Comparison of ENCODE assay signal across 8 cellular contexts in the genomic region with DNA sequence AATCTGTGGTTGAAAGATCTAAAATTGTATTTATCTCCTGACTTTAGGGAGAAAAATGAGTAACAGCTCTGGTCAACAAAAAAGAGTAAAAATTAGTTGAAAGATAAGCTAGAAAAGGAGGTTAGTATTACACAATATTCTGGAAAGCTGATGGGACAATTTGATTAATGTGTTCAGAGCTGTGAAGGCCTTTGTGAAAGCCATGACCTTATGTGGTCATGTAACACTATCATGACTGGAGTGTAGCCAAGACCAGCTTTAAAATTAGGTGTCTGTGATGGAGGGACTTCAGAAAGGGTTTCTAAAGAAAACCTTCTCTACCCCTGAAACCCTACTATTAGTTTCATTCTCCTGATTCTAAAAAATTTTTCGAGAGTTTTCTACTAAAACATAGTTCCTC.
DNase-seq lines count a peak whose midpoint lies in the region; ATAC-seq, FAIRE-seq and TF ChIP-seq lines count a peak whose summit lies in the region.
"Had no signal": no experiment of that assay in that cellular context is flagged by ENCODE, and none has a peak within 500 bp of the region (broad histone marks: within the 10 kb centered on the region; RNA-seq: fewer than 3 reads in every experiment).

No MANE protein-coding gene starts in this region.

- BruUV-seq in HepG2 (replicated peaks; lab: Mats Ljungman, UMichigan), result no TSS peak

- POLR2A ChIA-PET in HepG2 (lab: Yijun Ruan, JAX), result no interaction called here

- no peak overlapping the region for H3K4me2 ChIP-seq in HepG2 (ENCODE audit: low read depth, low read length)

- H3K27me3 ChIP-seq in HepG2 (ENCODE audit: control insufficient read depth in 1 of 2, insufficient read depth in 2 of 2, low read length in 2 of 2) (no peaks in the 10 kb centered on the region), stomach (no peaks in the 10 kb centered on the region)

- CTCF ChIA-PET in HepG2 (lab: Yijun Ruan, JAX; ENCODE audit: low intra/inter-chr PET ratio, low total read pairs), result no interaction called here

- H3K27ac ChIP-seq in HepG2 (ENCODE audit: extremely low read length, insufficient read depth, low read length), result no peak overlapping the region
- H3K27ac ChIP-seq in stomach, result no peak overlapping the region

- H3K9me3 ChIP-seq in HepG2 (ENCODE audit: low read length), result no peaks in the 10 kb centered on the region
- no peaks in the 10 kb centered on the region for H3K9me3 ChIP-seq in stomach

- WGBS in HepG2 (ENCODE audit: low lambda C conversion rate), result 0% methylated on average over 1 of the region's 1 CpG
- WGBS in stomach, 5 donors, result 69 to 92% (median 85%) methylated on average over 1 of the region's 1 CpG

- intact Hi-C loops in HepG2 (cut with micrococcal nuclease; ENCODE audit: unreplicated experiment) (no loop called here), stomach (cut with DNase I; ENCODE audit: low total_unique reads) (no loop called here)

- no peak for TF ChIP-seq RAD21 in Ishikawa (IDR thresholded peaks at IDR 0.05; ENCODE audit: low read depth)
- TF ChIP-seq RAD21 in HepG2 (CRISPR knock-in tag; IDR thresholded peaks at IDR 0.05), result no peak

- FAIRE-seq in HepG2 (lab: Jason Lieb, UNC), result no peak

- H3K4me1 ChIP-seq in HepG2 (ENCODE audit: insufficient read depth, low read length) (no peaks in the 10 kb centered on the region), stomach (peaks cover 0 to 6% (median 0%) of the 10 kb centered on the region in 4 donors)

- TF ChIP-seq EP300 in Ishikawa (IDR thresholded peaks at IDR 0.05; ENCODE audit: borderline replicate concordance) (no peak), HepG2 (IDR thresholded peaks at IDR 0.05; ENCODE audit: low read depth in 2 of 2, low read length in 2 of 2) (no peak), HepG2 (CRISPR knock-in tag; IDR thresholded peaks at IDR 0.05; ENCODE audit: borderline replicate concordance) (no peak), stomach (IDR thresholded peaks at IDR 0.05) (no peak)

- in situ Hi-C loops in HepG2 (cut with HindIII; ENCODE audit: extremely low pct_ligation_motif_present, low pct_unique_long_range_greater_than_20kb), result no loop called here

- ATAC-seq in GM19035 (IDR thresholded peaks at IDR 0.05; ENCODE audit: unreplicated experiment), result peak; percentile 84
- ATAC-seq in HG02571 (IDR thresholded peaks at IDR 0.05; ENCODE audit: unreplicated experiment), result peak; percentile 85
- ATAC-seq in HepG2, result no peak

- TF ChIP-seq CTCF in HepG2 (CRISPR knock-in tag; IDR thresholded peaks at IDR 0.05) (no peak), stomach (IDR thresholded peaks at IDR 0.05) (no peak)

- no peaks in the 10 kb centered on the region for H3K36me3 ChIP-seq in HepG2 (replicated peaks in 1 of 2; ENCODE audit: control insufficient read depth in 1 of 2, insufficient read depth in 2 of 2, low read length in 2 of 2)
- H3K36me3 ChIP-seq in stomach, result no peaks in the 10 kb centered on the region

- no peak overlapping the region for H3K9ac ChIP-seq in HepG2 (ENCODE audit: insufficient read depth, low read depth, low read length)

- DNase-seq in HepG2 (ENCODE audit: low spot score) (no peak), NCI-H1417 treated with DMSO at 0.1 percent for 48 hours (lab: John Stamatoyannopoulos, UW) (no peak), stomach (no peak), Kasumi-1 (lab: John Stamatoyannopoulos, UW) (no peak)
- DNase-seq: H7 had no signal

- TF ChIP-seq POLR2A in HepG2 (IDR thresholded peaks at IDR 0.05; ENCODE audit: insufficient read depth in 1 of 2, low read depth in 2 of 2, low read length in 2 of 2) (no peak), stomach (IDR thresholded peaks at IDR 0.05) (no peak)

- H2AFZ ChIP-seq in HepG2 (ENCODE audit: low read length), result no peak overlapping the region

- no peaks in the 10 kb centered on the region for H4K20me1 ChIP-seq in HepG2 (ENCODE audit: insufficient read depth, low read length)

- H3K4me3 ChIP-seq in HepG2 (replicated peaks in 1 of 3; ENCODE audit: insufficient read depth in 1 of 3, low read depth in 2 of 3, low read length in 3 of 3) (no peak overlapping the region), stomach (no peak overlapping the region)

- H3K79me2 ChIP-seq in HepG2 (ENCODE audit: insufficient read depth, low read length), result no peaks in the 10 kb centered on the region

TF ChIP-seq in Ishikawa, 13 proteins besides CTCF, POLR2A, EP300 and RAD21:
- TF ChIP-seq TEAD4 (IDR thresholded peaks at IDR 0.05) (no peak), FOXM1 (IDR thresholded peaks at IDR 0.05; ENCODE audit: borderline replicate concordance, low read depth) (no peak), CEBPB (IDR thresholded peaks at IDR 0.05) (peak; percentile 82), TAF1 (IDR thresholded peaks at IDR 0.05; ENCODE audit: low read depth) (no peak)
- TF ChIP-seq, protein P1, sequence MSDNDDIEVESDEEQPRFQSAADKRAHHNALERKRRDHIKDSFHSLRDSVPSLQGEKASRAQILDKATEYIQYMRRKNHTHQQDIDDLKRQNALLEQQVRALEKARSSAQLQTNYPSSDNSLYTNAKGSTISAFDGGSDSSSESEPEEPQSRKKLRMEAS (IDR thresholded peaks at IDR 0.05), result no peak

TF ChIP-seq in HepG2, 621 proteins besides CTCF, POLR2A, EP300 and RAD21:
- TF ChIP-seq CEBPB (IDR thresholded peaks at IDR 0.05; ENCODE audit: borderline replicate concordance, low read depth, low read length) (peak; percentile 38; the same call in 1 of the 2 replicates), SYNCRIP (IDR thresholded peaks at IDR 0.05; ENCODE audit: insufficient read depth, low read depth, low read length) (no peak), ZNF883 (CRISPR knock-in tag; IDR thresholded peaks at IDR 0.05; ENCODE audit: not compliant biosample characterization) (no peak), TBL1XR1 (IDR thresholded peaks at IDR 0.05; ENCODE audit: borderline replicate concordance, low read length, partially characterized antibody) (no peak), MEF2D (CRISPR knock-in tag; IDR thresholded peaks at IDR 0.05) (no peak), GATA4 (IDR thresholded peaks at IDR 0.05; ENCODE audit: borderline replicate concordance, low read depth) (no peak)
- TF ChIP-seq, protein P2, sequence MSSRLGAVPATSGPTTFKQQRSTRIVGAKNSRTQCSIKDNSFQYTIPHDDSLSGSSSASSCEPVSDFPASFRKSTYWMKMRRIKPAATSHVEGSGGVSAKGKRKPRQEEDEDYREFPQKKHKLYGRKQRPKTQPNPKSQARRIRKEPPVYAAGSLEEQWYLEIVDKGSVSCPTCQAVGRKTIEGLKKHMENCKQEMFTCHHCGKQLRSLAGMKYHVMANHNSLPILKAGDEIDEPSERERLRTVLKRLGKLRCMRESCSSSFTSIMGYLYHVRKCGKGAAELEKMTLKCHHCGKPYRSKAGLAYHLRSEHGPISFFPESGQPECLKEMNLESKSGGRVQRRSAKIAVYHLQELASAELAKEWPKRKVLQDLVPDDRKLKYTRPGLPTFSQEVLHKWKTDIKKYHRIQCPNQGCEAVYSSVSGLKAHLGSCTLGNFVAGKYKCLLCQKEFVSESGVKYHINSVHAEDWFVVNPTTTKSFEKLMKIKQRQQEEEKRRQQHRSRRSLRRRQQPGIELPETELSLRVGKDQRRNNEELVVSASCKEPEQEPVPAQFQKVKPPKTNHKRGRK (CRISPR knock-in tag; IDR thresholded peaks at IDR 0.05), result no peak
